1 cellular context compared by ENCODE assay signal in the genomic region with DNA sequence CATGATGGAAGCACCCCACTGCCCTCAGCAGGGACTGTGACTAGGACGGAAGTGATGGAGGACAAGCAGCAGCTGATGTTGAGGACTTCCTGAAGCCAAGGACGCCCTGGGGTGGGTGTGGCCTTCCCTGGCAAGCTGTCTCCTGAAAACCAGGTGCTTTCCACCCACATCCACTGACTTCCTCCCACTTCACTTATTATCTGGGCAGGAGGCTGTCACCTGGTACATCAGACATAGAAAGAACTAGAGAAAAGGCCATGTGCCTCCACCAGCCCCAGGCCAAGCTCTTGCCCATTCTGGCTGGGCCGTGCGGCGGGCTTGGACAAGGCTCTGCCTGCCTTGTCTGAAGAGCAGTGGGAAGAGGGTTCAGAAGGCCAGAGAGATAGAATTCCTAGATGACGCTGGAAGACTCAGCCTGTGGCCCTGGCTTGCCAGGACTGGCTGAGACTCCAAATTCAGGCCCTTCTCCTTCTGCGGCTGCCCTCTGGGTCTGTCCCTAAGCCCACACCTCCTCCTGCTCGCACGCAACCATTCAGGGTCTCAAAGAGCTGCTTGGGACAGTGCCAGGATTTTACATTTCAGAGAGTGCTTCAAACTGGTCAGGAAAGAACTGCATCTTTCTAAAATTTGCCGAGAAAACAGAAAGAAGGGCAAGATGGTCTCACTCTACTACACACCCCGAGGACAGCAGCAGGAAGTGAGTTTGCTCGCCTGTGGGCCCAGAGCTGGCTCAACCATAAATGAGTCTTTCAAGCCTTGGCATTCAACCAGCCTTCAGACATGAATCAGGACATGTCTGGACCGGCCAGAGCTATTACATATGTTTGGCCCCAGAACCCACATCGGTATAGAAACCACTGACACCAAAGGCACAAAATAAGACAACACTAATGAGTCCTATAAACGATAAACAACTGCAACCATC.
TF ChIP-seq lines count a peak whose summit lies in the region.

No MANE protein-coding gene starts in this region.

TF ChIP-seq in IMR-90, 13 proteins besides CTCF, POLR2A, EP300 and RAD21:
- TF ChIP-seq CHD1 (IDR thresholded peaks at IDR 0.05; ENCODE audit: low read depth, low read length) = no peak
- TF ChIP-seq USF2 (IDR thresholded peaks at IDR 0.05; ENCODE audit: low read depth, low read length) = no peak
- TF ChIP-seq FOS (IDR thresholded peaks at IDR 0.05; ENCODE audit: low read depth, low read length) = no peak
- TF ChIP-seq NFE2L2 (IDR thresholded peaks at IDR 0.05; ENCODE audit: low read depth, low read length) = no peak
- no peak for TF ChIP-seq RFX5 (IDR thresholded peaks at IDR 0.05; ENCODE audit: low read depth, low read length)
- TF ChIP-seq, protein P1, sequence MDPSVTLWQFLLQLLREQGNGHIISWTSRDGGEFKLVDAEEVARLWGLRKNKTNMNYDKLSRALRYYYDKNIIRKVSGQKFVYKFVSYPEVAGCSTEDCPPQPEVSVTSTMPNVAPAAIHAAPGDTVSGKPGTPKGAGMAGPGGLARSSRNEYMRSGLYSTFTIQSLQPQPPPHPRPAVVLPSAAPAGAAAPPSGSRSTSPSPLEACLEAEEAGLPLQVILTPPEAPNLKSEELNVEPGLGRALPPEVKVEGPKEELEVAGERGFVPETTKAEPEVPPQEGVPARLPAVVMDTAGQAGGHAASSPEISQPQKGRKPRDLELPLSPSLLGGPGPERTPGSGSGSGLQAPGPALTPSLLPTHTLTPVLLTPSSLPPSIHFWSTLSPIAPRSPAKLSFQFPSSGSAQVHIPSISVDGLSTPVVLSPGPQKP (IDR thresholded peaks at IDR 0.05; ENCODE audit: borderline replicate concordance, low read depth, low read length) = no peak
- TF ChIP-seq BHLHE40 (IDR thresholded peaks at IDR 0.05; ENCODE audit: low read depth, low read length) = no peak
- no peak for TF ChIP-seq SMC3 (IDR thresholded peaks at IDR 0.05; ENCODE audit: low read depth, low read length)
- TF ChIP-seq CEBPB (IDR thresholded peaks at IDR 0.05; ENCODE audit: low read depth, low read length) = no peak
- TF ChIP-seq MAFK (IDR thresholded peaks at IDR 0.05; ENCODE audit: low read depth, low read length) = no peak
- TF ChIP-seq RCOR1 (IDR thresholded peaks at IDR 0.05; ENCODE audit: insufficient replicate concordance, low read length) = no peak
- no peak for TF ChIP-seq MXI1 (IDR thresholded peaks at IDR 0.05; ENCODE audit: borderline replicate concordance, low read depth, low read length)
- TF ChIP-seq MAZ (IDR thresholded peaks at IDR 0.05; ENCODE audit: borderline replicate concordance, low read depth, low read length) = no peak
